11 cellular contexts compared by ENCODE assay signal in the genomic region with DNA sequence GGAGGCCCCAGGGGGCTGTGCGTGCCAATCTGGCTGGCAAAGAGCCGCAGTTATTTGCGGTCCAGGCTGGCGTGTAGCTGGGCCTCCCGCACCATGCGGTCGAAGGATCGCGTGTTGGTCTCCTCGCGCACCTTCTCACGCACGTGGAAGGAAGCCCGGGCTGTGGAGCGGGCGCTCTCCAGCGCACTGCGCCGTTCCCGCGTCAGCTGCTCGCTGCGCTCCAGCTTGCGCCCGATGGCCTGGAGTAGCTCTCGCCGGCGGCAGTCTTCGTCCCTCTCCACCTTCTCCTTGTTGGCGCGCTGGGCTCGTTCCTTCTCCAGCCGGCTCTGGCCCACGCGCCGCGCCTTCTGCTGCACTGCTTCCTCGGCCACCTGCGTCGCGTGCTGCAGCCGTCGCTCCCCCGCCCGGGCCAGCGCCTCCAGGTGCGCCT. TPM values are rescaled to one million over a fixed set of nuclear protein-coding genes. Genes with fewer than 3 reads are reported as not detected.
DNase-seq lines count a peak whose midpoint lies in the region; ATAC-seq and TF ChIP-seq lines count a peak whose summit lies in the region.
"Had no signal": no experiment of that assay in that cellular context is flagged by ENCODE, and none has a peak within 500 bp of the region (broad histone marks: within the 10 kb centered on the region; RNA-seq: fewer than 3 reads in every experiment).

No MANE protein-coding gene starts in this region.

- CTCF ChIA-PET in activated CD4-positive, alpha-beta T cell treated with anti-CD3 and anti-CD28 coated beads for 36 hours (lab: Charles Lee) = interaction anchor here (0.6 to 2.2 kb wide), 15 partner anchors 8 to 420 kb away, joined by 3 to 12 read pairs (median 4); no protein-coding TSS in a partner anchor

- no peaks in the 10 kb centered on the region for H3K36me3 Mint-ChIP-seq in activated CD4-positive, alpha-beta T cell treated with anti-CD3 and anti-CD28 coated beads for 36 hours (ENCODE audit: low read depth)
- H3K36me3 Mint-ChIP-seq: activated CD4-positive, alpha-beta memory T cell treated with anti-CD3 and anti-CD28 coated beads for 36 hours had no signal

- ATAC-seq in activated CD4-positive, alpha-beta T cell treated with anti-CD3 and anti-CD28 coated beads for 36 hours = no peak
- ATAC-seq in HG03565 (IDR thresholded peaks at IDR 0.05; ENCODE audit: unreplicated experiment) = no peak

- H3K27me3 ChIP-seq in colonic mucosa = peaks cover 58% of the 10 kb centered on the region
- H3K27me3 ChIP-seq in tibial nerve = peaks cover 3 to 97% of the 10 kb centered on the region in 2 donors
- H3K27me3 ChIP-seq: SJCRH30 had no signal

- no peak for TF ChIP-seq POLR2A in lower leg skin (IDR thresholded peaks at IDR 0.05)
- no peak for TF ChIP-seq POLR2A in tibial nerve (IDR thresholded peaks at IDR 0.05)

- H3K36me3 ChIP-seq in colonic mucosa = no peaks in the 10 kb centered on the region
- H3K36me3 ChIP-seq in tibial nerve = no peaks in the 10 kb centered on the region
- H3K36me3 ChIP-seq: SJCRH30 had no signal

- peaks cover 10% of the 10 kb centered on the region for H3K4me1 Mint-ChIP-seq in activated CD4-positive, alpha-beta T cell treated with anti-CD3 and anti-CD28 coated beads for 36 hours

- peak overlapping the region; percentile 6 for H3K4me3 ChIP-seq in colonic mucosa
- H3K4me3 ChIP-seq in lower leg skin (ENCODE audit: low read depth, poor library complexity, severe bottlenecking) = peak overlapping the region; percentile 30
- peak overlapping the region in 3 of 4 donors; percentile 19 to 52 (median 35) for H3K4me3 ChIP-seq in tibial nerve

- WGBS in lower leg skin, 2 donors = 29 to 30% methylated on average over 34 to 37 of the region's 47 CpGs
- 10 to 34% methylated on average over 17 to 37 of the region's 47 CpGs for WGBS in tibial nerve, 2 donors

- no peaks in the 10 kb centered on the region for H3K9me3 Mint-ChIP-seq in activated CD4-positive, alpha-beta T cell treated with anti-CD3 and anti-CD28 coated beads for 36 hours (ENCODE audit: low read depth)
- H3K9me3 Mint-ChIP-seq: activated CD4-positive, alpha-beta memory T cell treated with anti-CD3 and anti-CD28 coated beads for 36 hours had no signal

- H3K27ac ChIP-seq in colonic mucosa (no peak overlapping the region), tibial nerve (no peak overlapping the region)
- H3K27ac ChIP-seq: SJCRH30 had no signal

- no peak overlapping the region for H3K27ac Mint-ChIP-seq in activated CD4-positive, alpha-beta T cell treated with anti-CD3 and anti-CD28 coated beads for 36 hours
- H3K27ac Mint-ChIP-seq: activated CD4-positive, alpha-beta memory T cell treated with anti-CD3 and anti-CD28 coated beads for 36 hours had no signal

- TF ChIP-seq EP300 in tibial nerve (IDR thresholded peaks at IDR 0.05) = no peak

- H3K9ac ChIP-seq in colonic mucosa (ENCODE audit: low read depth in 2 of 2, low read length in 2 of 2) = no peak overlapping the region

- POLR2A ChIA-PET in activated CD4-positive, alpha-beta T cell treated with anti-CD3 and anti-CD28 coated beads for 36 hours (lab: Charles Lee) = no interaction called here

- TF ChIP-seq CTCF in colonic mucosa (IDR thresholded peaks at IDR 0.05) = no peak
- TF ChIP-seq CTCF in lower leg skin (IDR thresholded peaks at IDR 0.05) = no peak
- TF ChIP-seq CTCF in tibial nerve (IDR thresholded peaks at IDR 0.05) = no peak

- peaks cover 56% of the 10 kb centered on the region for H3K27me3 Mint-ChIP-seq in activated CD4-positive, alpha-beta T cell treated with anti-CD3 and anti-CD28 coated beads for 36 hours

- intact Hi-C loops in activated CD4-positive, alpha-beta T cell treated with anti-CD3 and anti-CD28 coated beads for 36 hours (cut with DNase I, micrococcal nuclease) = loop anchor here (5.0 to 10.0 kb wide), 4 partner anchors 94 to 453 kb away; a partner anchor contains a TSS
- intact Hi-C loops in colonic mucosa (cut with DNase I) (no loop called here), lower leg skin (cut with DNase I; ENCODE audit: low total_unique reads) (no loop called here)

- no peaks in the 10 kb centered on the region for H3K9me3 ChIP-seq in colonic mucosa
- no peaks in the 10 kb centered on the region for H3K9me3 ChIP-seq in tibial nerve
- H3K9me3 ChIP-seq: SJCRH30 had no signal

- DNase-seq in activated CD4-positive, alpha-beta T cell treated with anti-CD3 and anti-CD28 coated beads for 36 hours = peak; percentile 12
- DNase-seq in activated CD4-positive, alpha-beta T cell treated with anti-CD3 and anti-CD28 coated beads for 4 hours = no peak
- DNase-seq in colonic mucosa (no peak), lower leg skin (ENCODE audit: low spot score in 2 of 2) (no peak), tibial nerve (ENCODE audit: low spot score in 2 of 2) (no peak), A172 (ENCODE audit: low spot score) (no peak), NCI-H526 (lab: John Stamatoyannopoulos, UW) (no peak)
- DNase-seq: activated CD4-positive, alpha-beta memory T cell treated with anti-CD3 and anti-CD28 coated beads for 36 hours had no signal

- no peak overlapping the region for H3K4me3 Mint-ChIP-seq in activated CD4-positive, alpha-beta T cell treated with anti-CD3 and anti-CD28 coated beads for 36 hours
- H3K4me3 Mint-ChIP-seq: activated CD4-positive, alpha-beta memory T cell treated with anti-CD3 and anti-CD28 coated beads for 36 hours had no signal

- H3K4me1 ChIP-seq in colonic mucosa (peaks cover 7% of the 10 kb centered on the region), tibial nerve (peaks cover 0 to 38% (median 25%) of the 10 kb centered on the region in 4 donors)

RNA-seq across cellular contexts. Expression of a gene that starts 3.2 kb away (rescaled TPM):
- not detected for total RNA-seq in activated CD4-positive, alpha-beta T cell treated with anti-CD3 and anti-CD28 coated beads for 36 hours
- total RNA-seq in colonic mucosa (not detected), lower leg skin (under 1 TPM in 2 of 4 donors, not detected in 2; 0.12 to 0.19 TPM), tibial nerve (not detected)
- not detected in 2 replicates for total RNA-seq in A172 (2014; rRNA removed; shearing (Covaris generic))
- total RNA-seq: activated CD4-positive, alpha-beta memory T cell treated with anti-CD3 and anti-CD28 coated beads for 36 hours; osteocyte had no signal

RNA-seq across cellular contexts. Expression of a gene that starts 39.9 kb away (rescaled TPM):
- total RNA-seq in activated CD4-positive, alpha-beta T cell treated with anti-CD3 and anti-CD28 coated beads for 36 hours = 10 to 100 TPM; 57.9 to 59.3 TPM
- total RNA-seq in colonic mucosa (10 to 100 TPM; 27.3 to 70.3 TPM), lower leg skin (10 to 100 TPM; 35.5 to 56.7 (median 51.0) TPM), tibial nerve (10 to 100 TPM; 54.4 to 66.3 (median 57.7) TPM)
- total RNA-seq in A172 (2014; rRNA removed; shearing (Covaris generic)) = 2.4 and 3.1 TPM in 2 replicates

Comparison
In these comparisons a context has a peak if more than half of its experiments do, and no peak if none do; other contexts are left out.
1. intact Hi-C loops: an anchor here in activated CD4-positive, alpha-beta T cell treated with anti-CD3 and anti-CD28 coated beads for 36 hours (5.0 to 10.0 kb wide); none called in colonic mucosa and lower leg skin.